In the genomic region with DNA sequence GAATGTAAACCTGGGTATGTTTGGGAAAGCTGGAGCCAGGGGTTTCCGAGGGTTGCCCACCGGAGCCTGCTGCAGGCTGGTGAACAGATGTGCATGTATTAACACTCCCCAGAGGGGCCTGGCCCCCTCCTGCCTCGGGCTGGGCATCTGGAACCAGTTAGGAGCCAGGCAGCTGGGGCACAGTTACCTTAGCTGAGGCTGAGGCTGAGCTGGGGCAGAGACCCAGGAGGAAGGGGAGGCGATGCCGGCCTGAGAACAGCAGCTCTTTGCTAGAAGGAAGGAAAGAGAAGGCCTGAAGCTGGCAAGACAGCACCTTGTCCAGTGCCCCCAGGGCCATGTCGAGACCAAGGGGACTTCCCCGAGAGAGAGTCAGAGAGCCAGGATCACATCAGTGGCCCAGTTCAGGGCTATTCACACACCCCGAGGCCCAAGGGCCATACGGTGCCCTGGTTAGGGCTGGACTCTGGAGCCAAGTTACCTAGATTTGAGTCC, we compare ENCODE assay signal across 19 cellular contexts.
"Had no signal": no experiment of that assay in that cellular context is flagged by ENCODE, and none has a peak within 500 bp of the region (broad histone marks: within the 10 kb centered on the region; RNA-seq: fewer than 3 reads in every experiment).

No MANE protein-coding gene starts in this region.

- DNase-seq: activated CD4-positive, alpha-beta memory T cell treated with anti-CD3 and anti-CD28 coated beads, Interleukin-2, amount 10 ng/mL, durations not matched to agents 7 days and 5 days; activated CD4-positive, alpha-beta T cell treated with anti-CD3 and anti-CD28 coated beads for 4 hours; activated naive CD4-positive, alpha-beta T cell treated with anti-CD3 and anti-CD28 coated beads, Interleukin-2, amount 50 U/mL, for 16 hours; activated T-cell treated with anti-CD3 and anti-CD28 coated beads, Interleukin-2, amount 50 U/mL, for 24 hours; central memory CD4-positive, alpha-beta T cell; effector CD4-positive, alpha-beta T cell; heart right ventricle; left colon; lower lobe of right lung; stimulated activated CD4-positive, alpha-beta T cell treated with anti-CD3 and anti-CD28 coated beads, Interleukin-1b, Interleukin-23, amount 100 ng/mL, for 48 hours; stimulated activated naive CD8-positive, alpha-beta T cell treated with anti-CD3 and anti-CD28 coated beads, Interleukin-15, amount 100 ng/mL, for 72 hours; T-helper 2 cell; testis had no signal

- H3K27me3 ChIP-seq: adrenal gland, body of pancreas, gastroesophageal sphincter, heart right ventricle, testis had no signal

- ATAC-seq: body of pancreas; left colon; stimulated activated naive CD8-positive, alpha-beta T cell treated with anti-CD3 and anti-CD28 coated beads, Interleukin-15, amount 100 ng/mL, for 72 hours; WTC11 had no signal

- H3K27ac ChIP-seq: adrenal gland, body of pancreas, coronary artery, epithelial cell of prostate, gastroesophageal sphincter, heart right ventricle, lower lobe of right lung, testis had no signal

- H3K36me3 Mint-ChIP-seq: WTC11 had no signal

- H3K4me1 ChIP-seq: adrenal gland, body of pancreas, lower lobe of right lung, testis had no signal

- H3K9me3 ChIP-seq: adrenal gland, body of pancreas, gastroesophageal sphincter, heart right ventricle, lower lobe of right lung, testis had no signal

- H3K36me3 ChIP-seq: adrenal gland, gastroesophageal sphincter, heart right ventricle, lower lobe of right lung had no signal

- H3K27me3 Mint-ChIP-seq: activated CD4-positive, alpha-beta memory T cell treated with anti-CD3 and anti-CD28 coated beads, Interleukin-2, amount 10 ng/mL, durations not matched to agents 7 days and 5 days; activated T-cell treated with anti-CD3 and anti-CD28 coated beads, Interleukin-2, amount 50 U/mL, for 24 hours; stimulated activated naive CD8-positive, alpha-beta T cell treated with anti-CD3 and anti-CD28 coated beads, Interleukin-15, amount 100 ng/mL, for 72 hours had no signal

- H3K9me3 Mint-ChIP-seq: activated CD4-positive, alpha-beta memory T cell treated with anti-CD3 and anti-CD28 coated beads, Interleukin-2, amount 10 ng/mL, durations not matched to agents 7 days and 5 days; activated T-cell treated with anti-CD3 and anti-CD28 coated beads, Interleukin-2, amount 50 U/mL, for 24 hours; stimulated activated naive CD8-positive, alpha-beta T cell treated with anti-CD3 and anti-CD28 coated beads, Interleukin-15, amount 100 ng/mL, for 72 hours; WTC11 had no signal

- H3K27ac Mint-ChIP-seq: activated CD4-positive, alpha-beta memory T cell treated with anti-CD3 and anti-CD28 coated beads, Interleukin-2, amount 10 ng/mL, durations not matched to agents 7 days and 5 days; activated T-cell treated with anti-CD3 and anti-CD28 coated beads, Interleukin-2, amount 50 U/mL, for 24 hours; WTC11 had no signal

- H3K4me3 Mint-ChIP-seq: activated CD4-positive, alpha-beta memory T cell treated with anti-CD3 and anti-CD28 coated beads, Interleukin-2, amount 10 ng/mL, durations not matched to agents 7 days and 5 days; activated T-cell treated with anti-CD3 and anti-CD28 coated beads, Interleukin-2, amount 50 U/mL, for 24 hours; stimulated activated naive CD8-positive, alpha-beta T cell treated with anti-CD3 and anti-CD28 coated beads, Interleukin-15, amount 100 ng/mL, for 72 hours; WTC11 had no signal

- H3K4me3 ChIP-seq: adrenal gland, body of pancreas, coronary artery, gastroesophageal sphincter, heart right ventricle, lower lobe of right lung, testis had no signal
